In genomic region chr9:100377015-100377414, GRCh38 we compare ENCODE assay signal across 18 cellular contexts.
"Had no signal": no experiment of that assay in that cellular context is flagged by ENCODE, and none has a peak within 500 bp of the region (broad histone marks: within the 10 kb centered on the region; RNA-seq: fewer than 3 reads in every experiment).

No MANE protein-coding gene starts in this region.

- H3K36me3 ChIP-seq: gastrocnemius medialis, heart right ventricle, left lung, neutrophil, tibial artery, vagina had no signal

- DNase-seq: activated CD4-positive, alpha-beta T cell treated with anti-CD3 and anti-CD28 coated beads, Interleukin-2, amount 50 U/mL, for 48 hours; activated CD4-positive, CD25-positive, alpha-beta regulatory T cell; activated naive CD4-positive, alpha-beta T cell treated with anti-CD3 and anti-CD28 coated beads for 36 hours; central memory CD4-positive, alpha-beta T cell; cortex of kidney; effector memory CD4-positive, alpha-beta T cell; gastrocnemius medialis; heart right ventricle; left lung; mucosa of descending colon; naive thymus-derived CD8-positive, alpha-beta T cell; retina; stimulated activated CD4-positive, alpha-beta T cell treated with anti-CD3 and anti-CD28 coated beads, Interleukin-2, amount 100 ng/mL, for 48 hours; tibial artery had no signal

- H3K27me3 ChIP-seq: gastrocnemius medialis, heart right ventricle, left lung, neutrophil, tibial artery, vagina had no signal

- H3K9me3 ChIP-seq: gastrocnemius medialis, left lung, mucosa of descending colon, neutrophil, tibial artery, vagina had no signal

- H3K27ac ChIP-seq: gastrocnemius medialis, heart right ventricle, left lung, neutrophil, tibial artery, vagina had no signal

- H3K4me1 ChIP-seq: gastrocnemius medialis, heart right ventricle, left lung, tibial artery, vagina had no signal

- ATAC-seq: activated T-helper 17 cell treated with anti-CD3 and anti-CD28 coated beads, Interleukin-2, amount 50 U/mL, for 72 hours; gastrocnemius medialis; heart right ventricle; left lung; mucosa of descending colon; naive thymus-derived CD8-positive, alpha-beta T cell; stimulated activated memory B cell treated with anti-CD40 and anti-IgM and Interleukin-4, amounts not matched to agents 10 μg/mL and 1 μg/mL and 100 μg/mL, for 72 hours had no signal

- H3K4me3 ChIP-seq: gastrocnemius medialis, heart right ventricle, left lung, mucosa of descending colon, tibial artery, vagina had no signal
